ENCODE assay signal across 10 cellular contexts in genomic region chr12:53045646-53046045, GRCh38. TPM values are rescaled to one million over a fixed set of nuclear protein-coding genes. Genes with fewer than 3 reads are reported as not detected.
DNase-seq lines count a peak whose midpoint lies in the region; ATAC-seq and TF ChIP-seq lines count a peak whose summit lies in the region.
"Had no signal": no experiment of that assay in that cellular context is flagged by ENCODE, and none has a peak within 500 bp of the region (broad histone marks: within the 10 kb centered on the region; RNA-seq: fewer than 3 reads in every experiment).

No MANE protein-coding gene starts in this region.

- peak in 1 of 2 donors; percentile 12 for TF ChIP-seq POLR2A in thyroid gland (IDR thresholded peaks at IDR 0.05)

- CTCF ChIA-PET in activated CD8-positive, alpha-beta memory T cell treated with anti-CD3 and anti-CD28 coated beads, Interleukin-2, amount 10 ng/mL, durations not matched to agents 7 days and 5 days (lab: Charles Lee), result interaction anchor here (1.0 to 13.7 kb wide), 8 partner anchors 9 to 57 kb away, joined by 3 to 153 read pairs (median 6); partner anchors contain the start of genes IGFBP6, SOAT2 and SPRYD3

- H3K4me1 Mint-ChIP-seq in activated CD8-positive, alpha-beta memory T cell treated with anti-CD3 and anti-CD28 coated beads, Interleukin-2, amount 10 ng/mL, durations not matched to agents 7 days and 5 days, result peaks cover 17% of the 10 kb centered on the region

- TF ChIP-seq CTCF in astrocyte of the cerebellum (IDR thresholded peaks at IDR 0.05; ENCODE audit: low read depth, low read length, missing control alignments) (no peak), lower lobe of right lung (IDR thresholded peaks at IDR 0.05) (no peak), thyroid gland (IDR thresholded peaks at IDR 0.05) (no peak)

- H3K27me3 Mint-ChIP-seq in activated CD8-positive, alpha-beta memory T cell treated with anti-CD3 and anti-CD28 coated beads, Interleukin-2, amount 10 ng/mL, durations not matched to agents 7 days and 5 days, result peaks cover 11% of the 10 kb centered on the region

- H3K36me3 Mint-ChIP-seq in activated CD8-positive, alpha-beta memory T cell treated with anti-CD3 and anti-CD28 coated beads, Interleukin-2, amount 10 ng/mL, durations not matched to agents 7 days and 5 days, result peaks cover 13% of the 10 kb centered on the region

- H3K4me1 ChIP-seq in lower lobe of right lung, result peaks cover 55% of the 10 kb centered on the region
- peaks cover 37 to 54% of the 10 kb centered on the region in 2 donors for H3K4me1 ChIP-seq in thyroid gland

- H3K9me3 Mint-ChIP-seq in activated CD8-positive, alpha-beta memory T cell treated with anti-CD3 and anti-CD28 coated beads, Interleukin-2, amount 10 ng/mL, durations not matched to agents 7 days and 5 days (ENCODE audit: low read depth), result no peaks in the 10 kb centered on the region

- no peak overlapping the region for H3K27ac Mint-ChIP-seq in activated CD8-positive, alpha-beta memory T cell treated with anti-CD3 and anti-CD28 coated beads, Interleukin-2, amount 10 ng/mL, durations not matched to agents 7 days and 5 days

- H3K9me3 ChIP-seq in lower lobe of right lung (no peaks in the 10 kb centered on the region), thyroid gland (no peaks in the 10 kb centered on the region)

- no peaks in the 10 kb centered on the region for H3K27me3 ChIP-seq in lower lobe of right lung (ENCODE audit: low read depth)
- no peaks in the 10 kb centered on the region for H3K27me3 ChIP-seq in thyroid gland
- H3K27me3 ChIP-seq: cardiac muscle cell had no signal

- in situ Hi-C loops in astrocyte of the cerebellum (cut with HindIII; ENCODE audit: low sequenced_read_pairs), result no loop called here

- DNase-seq in activated CD8-positive, alpha-beta memory T cell treated with anti-CD3 and anti-CD28 coated beads, Interleukin-2, amount 10 ng/mL, durations not matched to agents 7 days and 5 days, result no peak
- no peak for DNase-seq in activated CD8-positive, alpha-beta memory T cell treated with anti-CD3 and anti-CD28 coated beads, Interleukin-2, amount 50 U/mL, for 4 hours
- DNase-seq in astrocyte of the cerebellum (ENCODE audit: low read depth) (no peak), lower lobe of right lung (no peak), thyroid gland (no peak), GF-D8 (lab: John Stamatoyannopoulos, UW) (no peak)
- DNase-seq in NK-92 treated with Interleukin-12 subunit alpha and Interleukin-12 subunit beta, amount 100 ng/mL, for 24 hours (lab: John Stamatoyannopoulos, UW), result no peak

- H3K4me3 Mint-ChIP-seq in activated CD8-positive, alpha-beta memory T cell treated with anti-CD3 and anti-CD28 coated beads, Interleukin-2, amount 10 ng/mL, durations not matched to agents 7 days and 5 days, result peak overlapping the region; percentile 83

- H3K27ac ChIP-seq in lower lobe of right lung (peak overlapping the region; percentile 94), thyroid gland (peak overlapping the region; percentile 85 to 98 (median 98))

- peak overlapping the region; percentile 62 for H3K4me3 ChIP-seq in astrocyte of the cerebellum (ENCODE audit: low read depth, low read length)
- H3K4me3 ChIP-seq in lower lobe of right lung, result peak overlapping the region; percentile 67
- H3K4me3 ChIP-seq in thyroid gland (replicated peaks in 1 of 3), result peak overlapping the region in 1 of 3 donors; percentile 68

- H3K36me3 ChIP-seq in lower lobe of right lung (peaks cover 9% of the 10 kb centered on the region), thyroid gland (no peaks in the 10 kb centered on the region)
- H3K36me3 ChIP-seq: cardiac muscle cell had no signal

- intact Hi-C loops in lower lobe of right lung (cut with DNase I) (no loop called here), thyroid gland (cut with DNase I) (no loop called here)

- no peak for ATAC-seq in activated CD8-positive, alpha-beta memory T cell treated with anti-CD3 and anti-CD28 coated beads, Interleukin-2, amount 10 ng/mL, durations not matched to agents 7 days and 5 days
- ATAC-seq in lower lobe of right lung (no peak), HG02678 (IDR thresholded peaks at IDR 0.05; ENCODE audit: unreplicated experiment) (no peak)

- 42 to 61% methylated on average over 5 of the region's 5 CpGs for WGBS in thyroid gland, 2 donors

RNA-seq across cellular contexts. Expression of gene TNS2, which starts 4.2 kb away (rescaled TPM):
- total RNA-seq in activated CD8-positive, alpha-beta memory T cell treated with anti-CD3 and anti-CD28 coated beads, Interleukin-2, amount 10 ng/mL, durations not matched to agents 7 days and 5 days, result under 1 TPM; 0.58 to 0.89 TPM
- total RNA-seq in lower lobe of right lung (186 TPM), thyroid gland (100 to 1,000 TPM in 3 of 4 donors, 10 to 100 TPM in 1; 86.7 to 179 (median 114) TPM)

RNA-seq across cellular contexts. Expression of gene SPRYD3, which starts 33.5 kb away (rescaled TPM):
- total RNA-seq in activated CD8-positive, alpha-beta memory T cell treated with anti-CD3 and anti-CD28 coated beads, Interleukin-2, amount 10 ng/mL, durations not matched to agents 7 days and 5 days, result 10 to 100 TPM; 27.8 to 29.7 TPM
- total RNA-seq in lower lobe of right lung (47.9 TPM), thyroid gland (10 to 100 TPM; 37.8 to 82.7 (median 58.9) TPM)

RNA-seq across cellular contexts. Expression of gene EIF4B, which starts 39.4 kb away (rescaled TPM):
- total RNA-seq in activated CD8-positive, alpha-beta memory T cell treated with anti-CD3 and anti-CD28 coated beads, Interleukin-2, amount 10 ng/mL, durations not matched to agents 7 days and 5 days, result 100 to 1,000 TPM; 264 to 382 TPM
- total RNA-seq in lower lobe of right lung (453 TPM), thyroid gland (100 to 1,000 TPM; 428 to 704 (median 567) TPM)

RNA-seq across cellular contexts. Expression of gene IGFBP6, which starts 51.8 kb away (rescaled TPM):
- total RNA-seq in activated CD8-positive, alpha-beta memory T cell treated with anti-CD3 and anti-CD28 coated beads, Interleukin-2, amount 10 ng/mL, durations not matched to agents 7 days and 5 days, result 1 to 10 TPM; 1.8 to 3.9 TPM
- total RNA-seq in lower lobe of right lung (58.5 TPM), thyroid gland (100 to 1,000 TPM in 3 of 4 donors, 10 to 100 TPM in 1; 76.6 to 363 (median 186) TPM)

RNA-seq across cellular contexts. Expression of gene SOAT2, which starts 57.6 kb away (rescaled TPM):
- 1 to 10 TPM; 1.1 to 5.9 TPM for total RNA-seq in activated CD8-positive, alpha-beta memory T cell treated with anti-CD3 and anti-CD28 coated beads, Interleukin-2, amount 10 ng/mL, durations not matched to agents 7 days and 5 days
- total RNA-seq in lower lobe of right lung, result not detected
- under 1 TPM in 1 of 4 donors, not detected in 3; 0.40 TPM for total RNA-seq in thyroid gland
- total RNA-seq: NCI-H460 had no signal

Comparison
In these comparisons a context has a peak if more than half of its experiments do, and no peak if none do; other contexts are left out.
1. RNA of gene TNS2, which starts 4.2 kb away (total RNA-seq): 186 TPM in lower lobe of right lung (single experiment) and 86.7 to 179 TPM in thyroid gland; 0.58 to 0.89 TPM in activated CD8-positive, alpha-beta memory T cell treated with anti-CD3 and anti-CD28 coated beads, Interleukin-2, amount 10 ng/mL, durations not matched to agents 7 days and 5 days; every median in the first group is over 10 times any median in the second.